Comparison of ENCODE assay signal across 16 cellular contexts in genomic region chr20:13452470-13453124, GRCh38.
A peak's percentile ranks its signal among the peaks of the same experiment; 100 is the strongest.
DNase-seq lines count a peak whose midpoint lies in the region; ATAC-seq and TF ChIP-seq lines count a peak whose summit lies in the region.
"Had no signal": no experiment of that assay in that cellular context is flagged by ENCODE, and none has a peak within 500 bp of the region (broad histone marks: within the 10 kb centered on the region; RNA-seq: fewer than 3 reads in every experiment).

No MANE protein-coding gene starts in this region.

- H3K4me1 Mint-ChIP-seq in immature natural killer cell = no peaks in the 10 kb centered on the region

- H2AK9ac ChIP-seq in IMR-90 (replicated peaks; ENCODE audit: low read depth, low read length, poor library complexity) = no peak overlapping the region

- no peak overlapping the region for H3K18ac ChIP-seq in IMR-90 (ENCODE audit: low read depth, low read length)

- ATAC-seq in IMR-90 (ENCODE audit: low read depth) (no peak), right lobe of liver (peak; percentile 83 to 95 (median 90)), GM19351 (IDR thresholded peaks at IDR 0.05; ENCODE audit: unreplicated experiment) (no peak)
- ATAC-seq: K562 had no signal

- no peak overlapping the region for H2BK15ac ChIP-seq in IMR-90 (ENCODE audit: low read depth, low read length)

- H4K91ac ChIP-seq in IMR-90 (ENCODE audit: insufficient read depth, low read depth, low read length) = no peak overlapping the region

- no peak overlapping the region for H3K4ac ChIP-seq in IMR-90 (ENCODE audit: low read depth, low read length)

- H3K79me1 ChIP-seq in IMR-90 (ENCODE audit: low read depth in 1 of 2, low read length in 2 of 2) = no peaks in the 10 kb centered on the region

- H3K79me2 ChIP-seq in hepatocyte = no peaks in the 10 kb centered on the region

- no TSS peak for BruUV-seq in IMR-90 (replicated peaks; lab: Mats Ljungman, UMichigan)

- no peak overlapping the region for H2BK5ac ChIP-seq in IMR-90 (ENCODE audit: low read depth, low read length, poor library complexity, severe bottlenecking)

- no peaks in the 10 kb centered on the region for H3K27me3 ChIP-seq in IMR-90 (ENCODE audit: control insufficient read depth, insufficient read depth, low read length)
- no peaks in the 10 kb centered on the region for H3K27me3 ChIP-seq in hepatocyte
- no peaks in the 10 kb centered on the region for H3K27me3 ChIP-seq in right lobe of liver

- CTCF ChIA-PET in IMR-90 (lab: Yijun Ruan, JAX) = interaction anchor here (0.5 to 0.6 kb wide), 2 partner anchors 12 to 137 kb away, joined by 3 to 7 read pairs; no protein-coding TSS in a partner anchor

- no peak overlapping the region; the same call in 1 of the 2 replicates for H3K14ac ChIP-seq in IMR-90 (replicated peaks; ENCODE audit: low read depth, low read length)

- no peak overlapping the region for H3K27ac Mint-ChIP-seq in immature natural killer cell
- H3K27ac Mint-ChIP-seq: CD4-positive, alpha-beta T cell had no signal

- H3K56ac ChIP-seq in IMR-90 (ENCODE audit: extremely low read depth, insufficient read depth, low read length) = no peak overlapping the region

- H2BK120ac ChIP-seq in IMR-90 (ENCODE audit: low read depth, low read length) = peak overlapping the region; percentile 8; the same call in 1 of the 2 replicates

- H3K36me3 ChIP-seq in IMR-90 (ENCODE audit: control insufficient read depth, insufficient read depth, low read length) = no peaks in the 10 kb centered on the region
- H3K36me3 ChIP-seq in hepatocyte (replicated peaks; ENCODE audit: insufficient read depth, low read depth) = no peaks in the 10 kb centered on the region
- H3K36me3 ChIP-seq in right lobe of liver = no peaks in the 10 kb centered on the region
- H3K36me3 ChIP-seq: HAP-1 had no signal

- 100% methylated on average over 2 of the region's 3 CpGs; no CpG with 5 or more reads in 1 of the 2 experiments for WGBS in IMR-90 (ENCODE audit: extremely low coverage in 2 of 2, insufficient read length in 1 of 2), 2 experiments
- WGBS in hepatocyte (ENCODE audit: low lambda C conversion rate, missing lambda C conversion rate) = 75% methylated on average over 3 of the region's 3 CpGs
- WGBS in right lobe of liver (ENCODE audit: insufficient coverage, low coverage, low lambda C conversion rate, missing lambda C conversion rate) = 16% methylated on average over 3 of the region's 3 CpGs

- H3K9ac ChIP-seq in IMR-90 (ENCODE audit: low read depth, low read length) = no peak overlapping the region
- H3K9ac ChIP-seq: GM23248 had no signal

- no peak overlapping the region for H3K4me3 Mint-ChIP-seq in immature natural killer cell
- H3K4me3 Mint-ChIP-seq: CD4-positive, alpha-beta T cell had no signal

- peaks cover 20 to 36% (median 22%) of the 10 kb centered on the region in 3 donors for H3K36me3 Mint-ChIP-seq in immature natural killer cell

- POLR2A ChIA-PET in IMR-90 (lab: Charles Lee; ENCODE audit: unreplicated experiment) = no interaction called here

- H3K4me1 ChIP-seq in IMR-90 (ENCODE audit: control insufficient read depth, insufficient read depth, low read length) (peaks cover 6% of the 10 kb centered on the region), hepatocyte (ENCODE audit: insufficient read depth) (no peaks in the 10 kb centered on the region), right lobe of liver (peaks cover 0 to 55% (median 14%) of the 10 kb centered on the region in 4 donors)
- H3K4me1 ChIP-seq: HAP-1 had no signal

- no peak overlapping the region for H2AFZ ChIP-seq in IMR-90 (replicated peaks; ENCODE audit: low read length, poor library complexity)
- H2AFZ ChIP-seq in hepatocyte = no peak overlapping the region
- H2AFZ ChIP-seq: GM23248 had no signal

- no peaks in the 10 kb centered on the region for H3K9me2 ChIP-seq in hepatocyte (replicated peaks; ENCODE audit: insufficient read depth)

- H3K9me1 ChIP-seq in IMR-90 (ENCODE audit: insufficient read depth, low read length) = no peaks in the 10 kb centered on the region; the same call in 1 of the 2 replicates

- no peak for DNase-seq in IMR-90
- peak; percentile 11 for DNase-seq in hepatocyte (ENCODE audit: low spot score)
- DNase-seq in right lobe of liver = peak; percentile 50 to 90 (median 55)
- DNase-seq in activated T-cell treated with anti-CD3 and anti-CD28 coated beads, Interleukin-2, amount 50 U/mL, for 48 hours = no peak
- no peak for DNase-seq in immature natural killer cell
- no peak for DNase-seq in stimulated activated CD4-positive, alpha-beta T cell treated with anti-CD3 and anti-CD28 coated beads, Interleukin-12 subunit alpha, Interleukin-12 subunit beta, amount 100 ng/mL, for 4 hours
- DNase-seq: AML-193; CD4-positive, alpha-beta T cell; DMS153; DMS79; GDM1; GM23248 had no signal

- dilution Hi-C loops in IMR-90 (cut with HindIII; ENCODE audit: low sequenced_read_pairs, unreplicated experiment) = no loop called here

- TF ChIP-seq POLR2A in IMR-90 (IDR thresholded peaks at IDR 0.05; ENCODE audit: low read depth, low read length) (no peak), right lobe of liver (IDR thresholded peaks at IDR 0.05) (no peak)

- peaks cover 0 to 1% (median 0%) of the 10 kb centered on the region in 3 donors for H3K27me3 Mint-ChIP-seq in immature natural killer cell (ENCODE audit: low read depth in 3 of 3)
- H3K27me3 Mint-ChIP-seq: CD4-positive, alpha-beta T cell had no signal

- H3K4me2 ChIP-seq in IMR-90 (ENCODE audit: low read depth, low read length) (no peak overlapping the region), hepatocyte (no peak overlapping the region)

- H2BK20ac ChIP-seq in IMR-90 (ENCODE audit: low read depth, low read length) = peak overlapping the region; percentile 24; the same call in 1 of the 2 replicates

- H3K9me3 ChIP-seq in IMR-90 (ENCODE audit: control insufficient read depth, insufficient read depth, low read length) (no peaks in the 10 kb centered on the region), hepatocyte (ENCODE audit: low read depth) (no peaks in the 10 kb centered on the region), right lobe of liver (no peaks in the 10 kb centered on the region)
- H3K9me3 ChIP-seq: HAP-1 had no signal

- in situ Hi-C loops in IMR-90 (cut with MboI; ENCODE audit: low sequenced_read_pairs) = loop anchor here (25.0 kb wide), 2 partner anchors 90 to 310 kb away; no protein-coding TSS in a partner anchor

- intact Hi-C loops in IMR-90 (cut with micrococcal nuclease) (loop anchor here (10.0 kb wide), 1 partner anchor 322 kb away; no protein-coding TSS in a partner anchor), right lobe of liver (cut with DNase I) (no loop called here)

- no peak for TF ChIP-seq RAD21 in IMR-90 (IDR thresholded peaks at IDR 0.05; ENCODE audit: low read length)

- no peak overlapping the region for H4K8ac ChIP-seq in IMR-90 (ENCODE audit: low read depth in 2 of 2, low read length in 2 of 2)

- no peak overlapping the region for H3K4me3 ChIP-seq in IMR-90 (ENCODE audit: insufficient read depth, low read depth, low read length)
- H3K4me3 ChIP-seq in hepatocyte = no peak overlapping the region
- no peak overlapping the region for H3K4me3 ChIP-seq in right lobe of liver
- H3K4me3 ChIP-seq: GM23248, HAP-1, K562 had no signal

- H4K5ac ChIP-seq in IMR-90 (ENCODE audit: low read depth, low read length) = no peak overlapping the region

- H3K23ac ChIP-seq in IMR-90 (ENCODE audit: low read depth, low read length) = no peak overlapping the region

- no peak for TF ChIP-seq CTCF in IMR-90 (conservative IDR thresholded peaks at IDR 0.05; ENCODE audit: low read depth, low read length)
- no peak for TF ChIP-seq CTCF in hepatocyte (IDR thresholded peaks at IDR 0.05; ENCODE audit: poor library complexity)
- no peak for TF ChIP-seq CTCF in right lobe of liver (IDR thresholded peaks at IDR 0.05)

- H3K9me3 Mint-ChIP-seq in immature natural killer cell = no peaks in the 10 kb centered on the region
- H3K9me3 Mint-ChIP-seq: CD4-positive, alpha-beta T cell had no signal

- H3K27ac ChIP-seq in IMR-90 (ENCODE audit: insufficient read depth, low read length) (no peak overlapping the region), hepatocyte (no peak overlapping the region), right lobe of liver (peak overlapping the region in 1 of 3 donors; percentile 27)
- H3K27ac ChIP-seq: C4-2B, GM23248 had no signal

- 0 out of 2 replicates have a peak overlapping the region, but pooled peaks have one; percentile 33 for H2AK5ac ChIP-seq in IMR-90 (ENCODE audit: low read depth, low read length)

- H4K20me1 ChIP-seq in IMR-90 (ENCODE audit: insufficient read depth, low read length) (no peaks in the 10 kb centered on the region), hepatocyte (ENCODE audit: insufficient read depth, poor library complexity, severe bottlenecking) (no peaks in the 10 kb centered on the region)

TF ChIP-seq in IMR-90, 13 proteins besides CTCF, POLR2A, EP300 and RAD21:
- TF ChIP-seq USF2 (IDR thresholded peaks at IDR 0.05; ENCODE audit: low read depth, low read length) (no peak), BHLHE40 (IDR thresholded peaks at IDR 0.05; ENCODE audit: low read depth, low read length) (no peak), FOS (IDR thresholded peaks at IDR 0.05; ENCODE audit: low read depth, low read length) (no peak), CHD1 (IDR thresholded peaks at IDR 0.05; ENCODE audit: low read depth, low read length) (no peak), SMC3 (IDR thresholded peaks at IDR 0.05; ENCODE audit: low read depth, low read length) (no peak), RCOR1 (IDR thresholded peaks at IDR 0.05; ENCODE audit: insufficient replicate concordance, low read length) (no peak), RFX5 (IDR thresholded peaks at IDR 0.05; ENCODE audit: low read depth, low read length) (no peak), MAZ (IDR thresholded peaks at IDR 0.05; ENCODE audit: borderline replicate concordance, low read depth, low read length) (no peak), MXI1 (IDR thresholded peaks at IDR 0.05; ENCODE audit: borderline replicate concordance, low read depth, low read length) (no peak)
TF ChIP-seq in IMR-90: peak in this region for 0.

Comparison
In these comparisons a context has a peak if more than half of its experiments do, and no peak if none do; other contexts are left out.
1. ATAC-seq: peak in right lobe of liver (4 of 4); none in IMR-90 (single experiment) and GM19351 (single experiment).
2. DNase-seq: peak in hepatocyte (single experiment) and right lobe of liver (3 of 3); none in IMR-90 (single experiment), activated T-cell treated with anti-CD3 and anti-CD28 coated beads, Interleukin-2, amount 50 U/mL, for 48 hours (0 of 2), immature natural killer cell (0 of 3) and stimulated activated CD4-positive, alpha-beta T cell treated with anti-CD3 and anti-CD28 coated beads, Interleukin-12 subunit alpha, Interleukin-12 subunit beta, amount 100 ng/mL, for 4 hours (single experiment).